Comparison of ENCODE assay signal across 8 cellular contexts in genomic region chr7:91940171-91940570, GRCh38. TPM values are rescaled to one million over a fixed set of nuclear protein-coding genes. Genes with fewer than 3 reads are reported as not detected.
DNase-seq lines count a peak whose midpoint lies in the region; ATAC-seq and TF ChIP-seq lines count a peak whose summit lies in the region.

No MANE protein-coding gene starts in this region.

- H3K27me3 ChIP-seq in neuron (ENCODE audit: insufficient read depth, low read length): no peaks in the 10 kb centered on the region

- H3K9me3 Mint-ChIP-seq in activated T-cell treated with anti-CD3 and anti-CD28 coated beads, Interleukin-2, amount 50 U/mL, for 4 hours: no peaks in the 10 kb centered on the region

- H3K36me3 ChIP-seq in neuron (ENCODE audit: insufficient read depth, low read length): no peaks in the 10 kb centered on the region

- no peaks in the 10 kb centered on the region for H3K27me3 Mint-ChIP-seq in activated T-cell treated with anti-CD3 and anti-CD28 coated beads, Interleukin-2, amount 50 U/mL, for 4 hours (ENCODE audit: low read depth)

- H2AFZ ChIP-seq in neuron (ENCODE audit: low read depth, low read length): peak overlapping the region; percentile 80

- ATAC-seq in HG02623 (IDR thresholded peaks at IDR 0.05; ENCODE audit: unreplicated experiment) (peak; percentile 0), GM21515 (IDR thresholded peaks at IDR 0.05; ENCODE audit: unreplicated experiment) (no peak)
- ATAC-seq in activated T-cell treated with anti-CD3 and anti-CD28 coated beads, Interleukin-2, amount 50 U/mL, for 4 hours: peak; percentile 8 to 11

- TF ChIP-seq CTCF in foreskin fibroblast (IDR thresholded peaks at IDR 0.05; ENCODE audit: low read depth, low read length): no peak

- H3K9me3 ChIP-seq in neuron (ENCODE audit: low read length): no peaks in the 10 kb centered on the region

- peak overlapping the region; percentile 90 for H3K4me3 Mint-ChIP-seq in activated T-cell treated with anti-CD3 and anti-CD28 coated beads, Interleukin-2, amount 50 U/mL, for 4 hours

- peaks cover 34% of the 10 kb centered on the region for H3K4me1 Mint-ChIP-seq in activated T-cell treated with anti-CD3 and anti-CD28 coated beads, Interleukin-2, amount 50 U/mL, for 4 hours (ENCODE audit: low read depth)

- peak; percentile 52 for DNase-seq in NCI-H146 (lab: John Stamatoyannopoulos, UW)
- DNase-seq in NCI-H146 treated with DMSO at 0.1 percent for 48 hours (lab: John Stamatoyannopoulos, UW; ENCODE audit: unreplicated experiment): no peak
- DNase-seq in NCI-H2196 treated with DMSO at 0.1 percent for 48 hours (lab: John Stamatoyannopoulos, UW; ENCODE audit: unreplicated experiment): peak; percentile 53
- peak; percentile 12 for DNase-seq in activated T-cell treated with anti-CD3 and anti-CD28 coated beads, Interleukin-2, amount 50 U/mL, for 4 hours
- DNase-seq in foreskin fibroblast: peak in 1 of 2 donors; percentile 46

- peaks cover 16% of the 10 kb centered on the region for H3K4me1 ChIP-seq in neuron (ENCODE audit: insufficient read depth, low read length)

- peaks cover 2% of the 10 kb centered on the region for H3K36me3 Mint-ChIP-seq in activated T-cell treated with anti-CD3 and anti-CD28 coated beads, Interleukin-2, amount 50 U/mL, for 4 hours (ENCODE audit: insufficient read depth)

- H3K4me3 ChIP-seq in foreskin fibroblast (ENCODE audit: low read depth in 1 of 2, low read length in 2 of 2): peak overlapping the region; percentile 90 to 92
- peak overlapping the region; percentile 97 for H3K4me3 ChIP-seq in neuron (ENCODE audit: low read length)

RNA-seq across cellular contexts. Expression of gene AKAP9, which starts 0.5 kb away (rescaled TPM):
- total RNA-seq in activated T-cell treated with anti-CD3 and anti-CD28 coated beads, Interleukin-2, amount 50 U/mL, for 4 hours: 10 to 100 TPM; 22.0 to 25.6 (median 23.9) TPM

RNA-seq across cellular contexts. Expression of gene MTERF1, which starts 59.7 kb away (rescaled TPM):
- 10 to 100 TPM; 17.8 to 21.4 (median 18.9) TPM for total RNA-seq in activated T-cell treated with anti-CD3 and anti-CD28 coated beads, Interleukin-2, amount 50 U/mL, for 4 hours
